17 cellular contexts compared by ENCODE assay signal in genomic region chr10:3076138-3076537, GRCh38. TPM values are rescaled to one million over a fixed set of nuclear protein-coding genes. Genes with fewer than 3 reads are reported as not detected.
A peak's percentile ranks its signal among the peaks of the same experiment; 100 is the strongest.
DNase-seq lines count a peak whose midpoint lies in the region; ATAC-seq and TF ChIP-seq lines count a peak whose summit lies in the region.
"Had no signal": no experiment of that assay in that cellular context is flagged by ENCODE, and none has a peak within 500 bp of the region (broad histone marks: within the 10 kb centered on the region; RNA-seq: fewer than 3 reads in every experiment).

No MANE protein-coding gene starts in this region.

- H3K27me3 ChIP-seq in H9 (ENCODE audit: insufficient read depth, low read length) = no peaks in the 10 kb centered on the region
- no peaks in the 10 kb centered on the region for H3K27me3 ChIP-seq in Peyer's patch
- H3K27me3 ChIP-seq: BE2C had no signal

- H2BK15ac ChIP-seq in H9 (ENCODE audit: low read depth, low read length) = no peak overlapping the region

- H3K27ac Mint-ChIP-seq in H9 = peak overlapping the region in 2 of 3 experiments; percentile 49 to 59; a peak in 2 of 7 replicates
- peak overlapping the region; percentile 65 for H3K27ac Mint-ChIP-seq in activated T-helper 1 cell treated with anti-CD3 and anti-CD28 coated beads, Interleukin-12 subunit alpha, Interleukin-12 subunit beta, Interleukin-2, Interleukin-4 antibody, amounts not matched to agents 30 ng/mL and 10 ng/mL and 1 ng/mL, durations not matched to agents 14 hours and 24 hours and 36 hours
- H3K27ac Mint-ChIP-seq in osteocyte (ENCODE audit: unreplicated experiment) = peak overlapping the region; percentile 36
- H3K27ac Mint-ChIP-seq: HFFc6 had no signal

- H3K27ac ChIP-seq in H9 (ENCODE audit: insufficient read length, low read depth, low read length) (no peak overlapping the region), Peyer's patch (no peak overlapping the region)
- H3K27ac ChIP-seq: C4-2B had no signal

- H4K91ac ChIP-seq in H9 (ENCODE audit: insufficient read length, low read depth, low read length) = no peak overlapping the region

- H2BK120ac ChIP-seq in H9 (ENCODE audit: low read depth, low read length, poor library complexity, severe bottlenecking) = no peak overlapping the region

- H3K4me3 Mint-ChIP-seq in H9 (no peak overlapping the region), osteocyte (ENCODE audit: unreplicated experiment) (no peak overlapping the region)
- H3K4me3 Mint-ChIP-seq in activated T-helper 1 cell treated with anti-CD3 and anti-CD28 coated beads, Interleukin-12 subunit alpha, Interleukin-12 subunit beta, Interleukin-2, Interleukin-4 antibody, amounts not matched to agents 30 ng/mL and 10 ng/mL and 1 ng/mL, durations not matched to agents 14 hours and 24 hours and 36 hours = no peak overlapping the region
- H3K4me3 Mint-ChIP-seq: CD4-positive, alpha-beta memory T cell; HFFc6 had no signal

- H2BK20ac ChIP-seq in H9 (ENCODE audit: low read depth, low read length, poor library complexity, severe bottlenecking) = no peak overlapping the region

- H3K23me2 ChIP-seq in H9 (ENCODE audit: insufficient read length, low read depth, low read length, poor library complexity, severe bottlenecking) = no peaks in the 10 kb centered on the region

- H3K4me1 ChIP-seq in H9 (ENCODE audit: insufficient read depth, low read length) (peaks cover 12% of the 10 kb centered on the region), Peyer's patch (peaks cover 0 to 22% (median 0%) of the 10 kb centered on the region in 4 donors)

- H3K14ac ChIP-seq in H9 (ENCODE audit: insufficient read depth, low read length) = no peak overlapping the region; the same call in 1 of the 2 replicates

- H3K4me2 ChIP-seq in H9 (ENCODE audit: insufficient read depth, insufficient read length, low read length) = no peak overlapping the region
- H3K4me2 ChIP-seq: A549 had no signal

- H3K36me3 ChIP-seq in Peyer's patch = peaks cover 0 to 4% (median 0%) of the 10 kb centered on the region in 3 donors
- H3K36me3 ChIP-seq: BE2C had no signal

- peaks cover 24% of the 10 kb centered on the region for H3K79me2 ChIP-seq in H9 (ENCODE audit: insufficient read depth, low read length)

- no peak overlapping the region for H2BK12ac ChIP-seq in H9 (ENCODE audit: insufficient read length, low read depth, low read length)

- H3K56ac ChIP-seq in H9 (ENCODE audit: insufficient read length, low read depth, low read length) = no peak overlapping the region

- H3K23ac ChIP-seq in H9 (ENCODE audit: insufficient read length, low read depth, low read length) = no peak overlapping the region

- H3K36me3 Mint-ChIP-seq in H9 (ENCODE audit: insufficient read depth in 1 of 3, low read depth in 3 of 3) (peaks cover 10 to 34% (median 27%) of the 10 kb centered on the region in 3 experiments), osteocyte (ENCODE audit: unreplicated experiment) (peaks cover 22% of the 10 kb centered on the region)
- H3K36me3 Mint-ChIP-seq in activated T-helper 1 cell treated with anti-CD3 and anti-CD28 coated beads, Interleukin-12 subunit alpha, Interleukin-12 subunit beta, Interleukin-2, Interleukin-4 antibody, amounts not matched to agents 30 ng/mL and 10 ng/mL and 1 ng/mL, durations not matched to agents 14 hours and 24 hours and 36 hours (ENCODE audit: low read depth) = peaks cover 52% of the 10 kb centered on the region

- peaks cover 10% of the 10 kb centered on the region for H3K79me1 ChIP-seq in H9 (ENCODE audit: insufficient read depth, low read depth, low read length, poor library complexity, severe bottlenecking)

- H3K9me3 Mint-ChIP-seq in H9 (no peaks in the 10 kb centered on the region), osteocyte (ENCODE audit: unreplicated experiment) (no peaks in the 10 kb centered on the region)
- H3K9me3 Mint-ChIP-seq in activated T-helper 1 cell treated with anti-CD3 and anti-CD28 coated beads, Interleukin-12 subunit alpha, Interleukin-12 subunit beta, Interleukin-2, Interleukin-4 antibody, amounts not matched to agents 30 ng/mL and 10 ng/mL and 1 ng/mL, durations not matched to agents 14 hours and 24 hours and 36 hours = no peaks in the 10 kb centered on the region
- H3K9me3 Mint-ChIP-seq: CD4-positive, alpha-beta memory T cell; HFFc6 had no signal

- TF ChIP-seq CTCF in H9 (conservative IDR thresholded peaks at IDR 0.05) (no peak), osteocyte (IDR thresholded peaks at IDR 0.05) (no peak), Peyer's patch (IDR thresholded peaks at IDR 0.05) (no peak)

- H4K8ac ChIP-seq in H9 (replicated peaks; ENCODE audit: insufficient read length, low read depth, low read length) = no peak overlapping the region

- no peak for TF ChIP-seq POLR2A in Peyer's patch (IDR thresholded peaks at IDR 0.05)

- no peak overlapping the region for H3K18ac ChIP-seq in H9 (ENCODE audit: insufficient read length, low read depth, low read length)

- no peak overlapping the region for H4K5ac ChIP-seq in H9 (ENCODE audit: insufficient read length, low read depth, low read length)

- H3K4ac ChIP-seq in H9 (ENCODE audit: low read depth, low read length) = no peak overlapping the region

- H4K20me1 ChIP-seq in H9 (ENCODE audit: control insufficient read depth, insufficient read depth, insufficient read length) = no peaks in the 10 kb centered on the region

- H3K4me1 Mint-ChIP-seq in H9 (peaks cover 67 to 77% of the 10 kb centered on the region in 2 experiments), osteocyte (ENCODE audit: unreplicated experiment) (peaks cover 76% of the 10 kb centered on the region)
- H3K4me1 Mint-ChIP-seq in activated T-helper 1 cell treated with anti-CD3 and anti-CD28 coated beads, Interleukin-12 subunit alpha, Interleukin-12 subunit beta, Interleukin-2, Interleukin-4 antibody, amounts not matched to agents 30 ng/mL and 10 ng/mL and 1 ng/mL, durations not matched to agents 14 hours and 24 hours and 36 hours (ENCODE audit: low read depth) = peaks cover 60% of the 10 kb centered on the region

- intact Hi-C loops in activated T-helper 1 cell treated with anti-CD3 and anti-CD28 coated beads, Interleukin-12 subunit alpha, Interleukin-12 subunit beta, Interleukin-2, Interleukin-4 antibody, amounts not matched to agents 30 ng/mL and 10 ng/mL and 1 ng/mL, durations not matched to agents 14 hours and 24 hours and 36 hours (cut with micrococcal nuclease) = no loop called here

- no peak overlapping the region for H3K4me3 ChIP-seq in Peyer's patch
- H3K4me3 ChIP-seq: A549 had no signal

- no peak overlapping the region for H2AFZ ChIP-seq in H9 (ENCODE audit: low read length)

- H3K9me3 ChIP-seq in H9 (ENCODE audit: control insufficient read depth, low read depth, low read length) = no peaks in the 10 kb centered on the region
- no peaks in the 10 kb centered on the region for H3K9me3 ChIP-seq in Peyer's patch
- H3K9me3 ChIP-seq: A549, BE2C had no signal

- no peak overlapping the region for H2AK5ac ChIP-seq in H9 (ENCODE audit: insufficient read length, low read length)

- no peak for ATAC-seq in GM18907 (IDR thresholded peaks at IDR 0.05; ENCODE audit: unreplicated experiment)
- ATAC-seq: A549, HepG2 had no signal

- no peaks in the 10 kb centered on the region for H3K27me3 Mint-ChIP-seq in H9 (ENCODE audit: low read depth)
- H3K27me3 Mint-ChIP-seq in activated T-helper 1 cell treated with anti-CD3 and anti-CD28 coated beads, Interleukin-12 subunit alpha, Interleukin-12 subunit beta, Interleukin-2, Interleukin-4 antibody, amounts not matched to agents 30 ng/mL and 10 ng/mL and 1 ng/mL, durations not matched to agents 14 hours and 24 hours and 36 hours (ENCODE audit: insufficient read depth) = no peaks in the 10 kb centered on the region
- no peaks in the 10 kb centered on the region for H3K27me3 Mint-ChIP-seq in osteocyte (ENCODE audit: unreplicated experiment)
- H3K27me3 Mint-ChIP-seq: CD4-positive, alpha-beta memory T cell had no signal

- DNase-seq in H9 (no peak), osteocyte (ENCODE audit: extremely low spot score, unreplicated experiment) (no peak), occipital lobe (lab: John Stamatoyannopoulos, UW) (no peak), Peyer's patch (no peak)
- no peak for DNase-seq in activated T-helper 1 cell treated with anti-CD3 and anti-CD28 coated beads, Interleukin-12 subunit alpha, Interleukin-12 subunit beta, Interleukin-2, Interleukin-4 antibody, amounts not matched to agents 30 ng/mL and 10 ng/mL and 1 ng/mL, durations not matched to agents 14 hours and 24 hours and 36 hours (ENCODE audit: low spot score)
- DNase-seq: BE2C; CD4-positive, alpha-beta memory T cell; COR-L47; DND-41; GDM1; GOT3; HCEC 1CT; HFFc6 had no signal

- no CpG with 5 or more reads among the region's 16 CpGs for WGBS in H9 (ENCODE audit: extremely low coverage, insufficient read length, low lambda C conversion rate)

- H3K9ac ChIP-seq in H9 (ENCODE audit: extremely low read depth, insufficient read length, low read length) = no peak overlapping the region

- no peak overlapping the region for H2BK5ac ChIP-seq in H9 (ENCODE audit: insufficient read length, low read length)

- no peak overlapping the region for H3T11ph ChIP-seq in H9 (ENCODE audit: low read length)

RNA-seq across cellular contexts. Expression of gene PFKP, which starts 8.8 kb away (rescaled TPM):
- total RNA-seq in H9 (2021) (145 and 148 TPM in 2 replicates), osteocyte (150 and 158 TPM in 2 replicates), occipital lobe (76.3 TPM), Peyer's patch (100 to 1,000 TPM in 1 of 4 donors, 10 to 100 TPM in 3; 79.0 to 130 (median 87.9) TPM)
- 264 and 267 TPM in 2 replicates for total RNA-seq in activated T-helper 1 cell treated with anti-CD3 and anti-CD28 coated beads, Interleukin-12 subunit alpha, Interleukin-12 subunit beta, Interleukin-2, Interleukin-4 antibody, amounts not matched to agents 30 ng/mL and 10 ng/mL and 1 ng/mL, durations not matched to agents 14 hours and 24 hours and 36 hours
